Comparison of ENCODE assay signal across 1 cellular context in genomic region chr13:46154136-46154854, GRCh38.
TF ChIP-seq lines count a peak whose summit lies in the region.

No MANE protein-coding gene starts in this region.

TF ChIP-seq in K562, 482 proteins besides CTCF, POLR2A, EP300 and RAD21:
- TF ChIP-seq MAFG (tag; conservative IDR thresholded peaks at IDR 0.05) (0 out of 2 replicates have a peak, but pooled peaks have one; percentile 14), ZNF316 (IDR thresholded peaks at IDR 0.05) (peak; percentile 38; the same call in 1 of the 2 replicates), C11orf30 (IDR thresholded peaks at IDR 0.05; ENCODE audit: low read depth) (peak; percentile 12; the same call in 1 of the 2 replicates), CGGBP1 (CRISPR knock-in tag; IDR thresholded peaks at IDR 0.05) (no peak)
